Comparison of ENCODE assay signal across 8 cellular contexts in genomic region chr7:73557108-73557396, GRCh38. TPM values are rescaled to one million over a fixed set of nuclear protein-coding genes. Genes with fewer than 3 reads are reported as not detected.
DNase-seq lines count a peak whose midpoint lies in the region; ATAC-seq and TF ChIP-seq lines count a peak whose summit lies in the region.

No MANE protein-coding gene starts in this region.

- peak overlapping the region; percentile 97 for H3K9ac ChIP-seq in colonic mucosa (ENCODE audit: low read depth in 2 of 2, low read length in 2 of 2)

- H3K4me3 ChIP-seq in colonic mucosa = peak overlapping the region; percentile 45

- H3K27ac ChIP-seq in colonic mucosa (peak overlapping the region; percentile 92), layer of hippocampus (ENCODE audit: low read depth, low read length) (peak overlapping the region; percentile 100)

- DNase-seq in Ammon's horn (ENCODE audit: low spot score) = peak; percentile 95
- peak; percentile 94 for DNase-seq in GM19240 (ENCODE audit: insufficient read length, low spot score)
- DNase-seq in NCI-H510A (lab: John Stamatoyannopoulos, UW) = peak; percentile 95
- DNase-seq in activated CD4-positive, alpha-beta T cell treated with anti-CD3 and anti-CD28 coated beads for 4 hours = peak; percentile 85 to 89
- DNase-seq in colonic mucosa = peak; percentile 93
- peak; percentile 73 to 90 (median 82) for DNase-seq in stimulated activated CD4-positive, alpha-beta T cell treated with anti-CD3 and anti-CD28 coated beads, Interleukin-1b, Interleukin-23, amount 100 ng/mL, for 24 hours (ENCODE audit: low read depth in 4 of 4, low spot score in 1 of 4)

- TF ChIP-seq CTCF in colonic mucosa (IDR thresholded peaks at IDR 0.05) = no peak

- H3K9me3 ChIP-seq in colonic mucosa = no peaks in the 10 kb centered on the region

- intact Hi-C loops in colonic mucosa (cut with DNase I) = no loop called here

- H3K36me3 ChIP-seq in colonic mucosa = no peaks in the 10 kb centered on the region

- ATAC-seq in HG03442 (IDR thresholded peaks at IDR 0.05; ENCODE audit: unreplicated experiment) = peak; percentile 82

- H3K4me1 ChIP-seq in colonic mucosa = peaks cover 14% of the 10 kb centered on the region

- H3K27me3 ChIP-seq in colonic mucosa (no peaks in the 10 kb centered on the region), layer of hippocampus (ENCODE audit: control insufficient read depth, insufficient read depth, low read length) (no peaks in the 10 kb centered on the region)

RNA-seq across cellular contexts. Expression of gene BCL7B, which starts 0.4 kb away (rescaled TPM):
- total RNA-seq in colonic mucosa = 10 to 100 TPM; 53.8 to 56.8 TPM

RNA-seq across cellular contexts. Expression of gene TBL2, which starts 21.3 kb away (rescaled TPM):
- 10 to 100 TPM; 36.5 to 50.2 TPM for total RNA-seq in colonic mucosa

RNA-seq across cellular contexts. Expression of gene BAZ1B, which starts 35.0 kb away (rescaled TPM):
- 10 to 100 TPM; 43.9 to 58.4 TPM for total RNA-seq in colonic mucosa

Comparison
In these comparisons a context has a peak if more than half of its experiments do, and no peak if none do; other contexts are left out.
1. Peak in every context shown above with its lines: DNase-seq, ATAC-seq, H3K4me3 ChIP-seq and H3K27ac ChIP-seq.